Comparison of ENCODE assay signal across 10 cellular contexts in genomic region chr19:46718934-46719551, GRCh38. TPM values are rescaled to one million over a fixed set of nuclear protein-coding genes. Genes with fewer than 3 reads are reported as not detected.
DNase-seq lines count a peak whose midpoint lies in the region; ATAC-seq and TF ChIP-seq lines count a peak whose summit lies in the region.
"Had no signal": no experiment of that assay in that cellular context is flagged by ENCODE, and none has a peak within 500 bp of the region (broad histone marks: within the 10 kb centered on the region; RNA-seq: fewer than 3 reads in every experiment).

No MANE protein-coding gene starts in this region.

- H3K79me2 ChIP-seq in Loucy (ENCODE audit: insufficient read depth, low read length): peaks cover 35% of the 10 kb centered on the region

- peaks cover 21 to 75% (median 44%) of the 10 kb centered on the region in 11 experiments; a peak in 18 of 22 replicates for H4K20me1 ChIP-seq in BLaER1 treated with 17β-estradiol and CSF1 and Interleukin-3, amounts not matched to agents 10 nM and 100 nM
- H4K20me1 ChIP-seq in Loucy (ENCODE audit: insufficient read depth, low read length, poor library complexity, severe bottlenecking): peaks cover 13% of the 10 kb centered on the region

- H3K4me2 ChIP-seq in BLaER1 treated with 17β-estradiol and CSF1 and Interleukin-3, amounts not matched to agents 10 nM and 100 nM: peak overlapping the region; percentile 88 to 99 (median 97)
- H3K4me2 ChIP-seq in Loucy (ENCODE audit: low read depth, low read length, poor library complexity, severe bottlenecking): peak overlapping the region; percentile 100
- H3K4me2 ChIP-seq: smooth muscle cell had no signal

- no peaks in the 10 kb centered on the region for H3K27me3 ChIP-seq in BLaER1 treated with 17β-estradiol and CSF1 and Interleukin-3, amounts not matched to agents 10 nM and 100 nM
- H3K27me3 ChIP-seq in Loucy (ENCODE audit: insufficient read depth, low read length, poor library complexity, severe bottlenecking) (peaks cover 8% of the 10 kb centered on the region), gastroesophageal sphincter (no peaks in the 10 kb centered on the region)

- no peak for TF ChIP-seq POLR2A in gastroesophageal sphincter (IDR thresholded peaks at IDR 0.05)

- H3K9me3 ChIP-seq in BLaER1 treated with 17β-estradiol and CSF1 and Interleukin-3, amounts not matched to agents 10 nM and 100 nM (replicated peaks in 1 of 11): no peaks in the 10 kb centered on the region
- H3K9me3 ChIP-seq in Loucy (ENCODE audit: insufficient read depth, low read depth, low read length): no peaks in the 10 kb centered on the region
- no peaks in the 10 kb centered on the region for H3K9me3 ChIP-seq in gastroesophageal sphincter

- H3K4me1 ChIP-seq in BLaER1 treated with 17β-estradiol and CSF1 and Interleukin-3, amounts not matched to agents 10 nM and 100 nM: peaks cover 80 to 87% (median 83%) of the 10 kb centered on the region in 10 experiments
- peaks cover 72% of the 10 kb centered on the region for H3K4me1 ChIP-seq in Loucy (ENCODE audit: insufficient read depth, low read length, poor library complexity, severe bottlenecking)
- H3K4me1 ChIP-seq in gastroesophageal sphincter: peaks cover 0 to 44% (median 16%) of the 10 kb centered on the region in 3 donors

- DNase-seq in NCI-H510A treated with DMSO at 0.1 percent for 48 hours (lab: John Stamatoyannopoulos, UW) (no peak), nucleus accumbens (lab: John Stamatoyannopoulos, UW) (no peak), SW 1271 (lab: John Stamatoyannopoulos, UW) (no peak)
- no peak for DNase-seq in stimulated activated naive CD4-positive, alpha-beta T cell treated with Interleukin-2 at 50 U/mL for 16 hours (lab: John Stamatoyannopoulos, UW)
- DNase-seq: NCI-H2029 had no signal

- peaks cover 37 to 45% (median 42%) of the 10 kb centered on the region in 11 experiments for H3K36me3 ChIP-seq in BLaER1 treated with 17β-estradiol and CSF1 and Interleukin-3, amounts not matched to agents 10 nM and 100 nM
- H3K36me3 ChIP-seq in Loucy (ENCODE audit: insufficient read depth, low read length) (peaks cover 40% of the 10 kb centered on the region; the same call in 1 of the 2 replicates), gastroesophageal sphincter (peaks cover 0 to 48% of the 10 kb centered on the region in 2 donors)

- no peaks in the 10 kb centered on the region for H3K9me2 ChIP-seq in Loucy (replicated peaks; ENCODE audit: low read depth, low read length)

- peak overlapping the region; percentile 4 to 93 (median 89); a peak in 20 of 22 replicates for H3K9ac ChIP-seq in BLaER1 treated with 17β-estradiol and CSF1 and Interleukin-3, amounts not matched to agents 10 nM and 100 nM
- peak overlapping the region; percentile 100 for H3K9ac ChIP-seq in Loucy (ENCODE audit: low read depth, low read length, poor library complexity, severe bottlenecking)

- TF ChIP-seq CTCF in Loucy (conservative IDR thresholded peaks at IDR 0.05; ENCODE audit: low read length) (no peak), gastroesophageal sphincter (IDR thresholded peaks at IDR 0.05) (no peak)

- H3K4me3 ChIP-seq in BLaER1 treated with 17β-estradiol and CSF1 and Interleukin-3, amounts not matched to agents 10 nM and 100 nM: peak overlapping the region in 8 of 10 experiments; percentile 42 to 93 (median 88); a peak in 14 of 20 replicates
- H3K4me3 ChIP-seq in Loucy (ENCODE audit: low read length, poor library complexity, severe bottlenecking) (peak overlapping the region; percentile 85), gastroesophageal sphincter (no peak overlapping the region)
- H3K4me3 ChIP-seq: smooth muscle cell had no signal

- H2AFZ ChIP-seq in Loucy (ENCODE audit: low read length): no peak overlapping the region

- ATAC-seq in GM18517 (IDR thresholded peaks at IDR 0.05; ENCODE audit: unreplicated experiment) (peak; percentile 39), gastroesophageal sphincter (no peak)

- TF ChIP-seq EP300 in gastroesophageal sphincter (IDR thresholded peaks at IDR 0.05): no peak

- H3K27ac ChIP-seq in BLaER1 treated with 17β-estradiol and CSF1 and Interleukin-3, amounts not matched to agents 10 nM and 100 nM: peak overlapping the region in 10 of 11 experiments; percentile 73 to 95 (median 88); a peak in 19 of 22 replicates
- peak overlapping the region in 3 of 4 donors; percentile 90 to 92 (median 91) for H3K27ac ChIP-seq in gastroesophageal sphincter

- H3F3A ChIP-seq in Loucy (ENCODE audit: low read depth): peaks cover 11% of the 10 kb centered on the region

- 80% methylated on average over 1 of the region's 14 CpGs; no CpG with 5 or more reads in 1 of the 2 donors for WGBS in gastroesophageal sphincter (ENCODE audit: low coverage in 1 of 2), 2 donors

RNA-seq across cellular contexts. Expression of gene PRKD2, which starts 2.1 kb away (rescaled TPM):
- total RNA-seq in gastroesophageal sphincter: 10 to 100 TPM; 15.2 to 33.6 (median 19.7) TPM

RNA-seq across cellular contexts. Expression of gene FKRP, which starts 26.8 kb away (rescaled TPM):
- total RNA-seq in gastroesophageal sphincter: 10 to 100 TPM; 18.7 to 22.5 (median 20.3) TPM

RNA-seq across cellular contexts. Expression of gene STRN4, which starts 27.2 kb away (rescaled TPM):
- 100 to 1,000 TPM in 1 of 4 donors, 10 to 100 TPM in 3; 64.6 to 109 (median 90.4) TPM for total RNA-seq in gastroesophageal sphincter

RNA-seq across cellular contexts. Expression of gene DACT3, which starts 58.1 kb away (rescaled TPM):
- 100 to 1,000 TPM in 1 of 4 donors, 10 to 100 TPM in 3; 42.9 to 105 (median 53.1) TPM for total RNA-seq in gastroesophageal sphincter

Comparison
In these comparisons a context has a peak if more than half of its experiments do, and no peak if none do; other contexts are left out.
1. H3K4me3 ChIP-seq: peak in BLaER1 treated with 17β-estradiol and CSF1 and Interleukin-3, amounts not matched to agents 10 nM and 100 nM (8 of 10) and Loucy (single experiment); none in gastroesophageal sphincter (0 of 2).